Comparison of ENCODE assay signal across 10 cellular contexts in genomic region chr3:59386165-59386564, GRCh38.
DNase-seq lines count a peak whose midpoint lies in the region; ATAC-seq and TF ChIP-seq lines count a peak whose summit lies in the region.
"Had no signal": no experiment of that assay in that cellular context is flagged by ENCODE, and none has a peak within 500 bp of the region (broad histone marks: within the 10 kb centered on the region; RNA-seq: fewer than 3 reads in every experiment).

No MANE protein-coding gene starts in this region.

- no peak for TF ChIP-seq POLR2A in GM18505 (IDR thresholded peaks at IDR 0.05; ENCODE audit: borderline replicate concordance, extremely low read depth, insufficient read depth, insufficient read length)

- H3K36me3 Mint-ChIP-seq in activated naive CD8-positive, alpha-beta T cell treated with anti-CD3 and anti-CD28 coated beads, Interleukin-2, amount 50 U/mL, for 24 hours (ENCODE audit: low read depth) = peaks cover 8% of the 10 kb centered on the region

- H3K27me3 Mint-ChIP-seq in activated naive CD8-positive, alpha-beta T cell treated with anti-CD3 and anti-CD28 coated beads, Interleukin-2, amount 50 U/mL, for 24 hours = no peaks in the 10 kb centered on the region

- H3K27ac Mint-ChIP-seq in activated naive CD8-positive, alpha-beta T cell treated with anti-CD3 and anti-CD28 coated beads, Interleukin-2, amount 50 U/mL, for 24 hours = peak overlapping the region; percentile 97

- H3K27ac ChIP-seq in WERI-Rb-1 = no peak overlapping the region
- H3K27ac ChIP-seq: right lobe of liver had no signal

- H3K36me3 ChIP-seq in WERI-Rb-1 = no peaks in the 10 kb centered on the region
- H3K36me3 ChIP-seq: right lobe of liver had no signal

- DNase-seq in activated naive CD8-positive, alpha-beta T cell treated with anti-CD3 and anti-CD28 coated beads, Interleukin-2, amount 50 U/mL, for 24 hours = no peak
- DNase-seq in DMS114 treated with DMSO at 0.1 percent for 48 hours (lab: John Stamatoyannopoulos, UW; ENCODE audit: unreplicated experiment) (no peak), WERI-Rb-1 (no peak), anterior cingulate cortex (lab: John Stamatoyannopoulos, UW) (no peak), NCI-H1694 treated with DMSO at 0.1 percent for 48 hours (lab: John Stamatoyannopoulos, UW) (no peak)
- DNase-seq: NCI-H524 treated with DMSO at 0.1 percent for 48 hours, right lobe of liver had no signal

- H3K9me3 ChIP-seq in WERI-Rb-1 (ENCODE audit: severe bottlenecking) = no peaks in the 10 kb centered on the region
- H3K9me3 ChIP-seq: right lobe of liver had no signal

- ATAC-seq in GM18505 (IDR thresholded peaks at IDR 0.05; ENCODE audit: unreplicated experiment) (peak; percentile 74), GM21390 (IDR thresholded peaks at IDR 0.05; ENCODE audit: unreplicated experiment) (peak; percentile 79), HG03378 (IDR thresholded peaks at IDR 0.05; ENCODE audit: unreplicated experiment) (peak; percentile 81)
- ATAC-seq in activated naive CD8-positive, alpha-beta T cell treated with anti-CD3 and anti-CD28 coated beads, Interleukin-2, amount 50 U/mL, for 24 hours = peak; percentile 29

- H3K4me3 ChIP-seq in WERI-Rb-1 (ENCODE audit: low read depth, low read length) = no peak overlapping the region
- H3K4me3 ChIP-seq: right lobe of liver had no signal

- no peaks in the 10 kb centered on the region for H3K27me3 ChIP-seq in WERI-Rb-1 (ENCODE audit: insufficient read depth, low read depth, severe bottlenecking)
- H3K27me3 ChIP-seq: right lobe of liver had no signal

- peaks cover 91% of the 10 kb centered on the region for H3K4me1 Mint-ChIP-seq in activated naive CD8-positive, alpha-beta T cell treated with anti-CD3 and anti-CD28 coated beads, Interleukin-2, amount 50 U/mL, for 24 hours

- no peak for TF ChIP-seq CTCF in WERI-Rb-1 (IDR thresholded peaks at IDR 0.05; ENCODE audit: low read depth, low read length)

- H3K9me3 Mint-ChIP-seq in activated naive CD8-positive, alpha-beta T cell treated with anti-CD3 and anti-CD28 coated beads, Interleukin-2, amount 50 U/mL, for 24 hours = peaks cover 5% of the 10 kb centered on the region

- peak overlapping the region; percentile 40 for H3K4me3 Mint-ChIP-seq in activated naive CD8-positive, alpha-beta T cell treated with anti-CD3 and anti-CD28 coated beads, Interleukin-2, amount 50 U/mL, for 24 hours

Comparison
In these comparisons a context has a peak if more than half of its experiments do, and no peak if none do; other contexts are left out.
1. ATAC-seq: peak in every context shown above with its lines; median percentile 81 in HG03378; 79 in GM21390; 74 in GM18505; 29 in activated naive CD8-positive, alpha-beta T cell treated with anti-CD3 and anti-CD28 coated beads, Interleukin-2, amount 50 U/mL, for 24 hours.